In genomic region chr2:227793148-227793722, GRCh38 we compare ENCODE assay signal across 18 cellular contexts. TPM values are rescaled to one million over a fixed set of nuclear protein-coding genes. Genes with fewer than 3 reads are reported as not detected.
DNase-seq lines count a peak whose midpoint lies in the region; ATAC-seq and TF ChIP-seq lines count a peak whose summit lies in the region.
"Had no signal": no experiment of that assay in that cellular context is flagged by ENCODE, and none has a peak within 500 bp of the region (broad histone marks: within the 10 kb centered on the region; RNA-seq: fewer than 3 reads in every experiment).

No MANE protein-coding gene starts in this region.

- DNase-seq in GM23338 (ENCODE audit: low spot score), result no peak
- DNase-seq in WTC11 (ENCODE audit: low spot score), result no peak
- peak; percentile 14 for DNase-seq in fibroblast of gingiva (ENCODE audit: low read depth)
- no peak for DNase-seq in mucosa of descending colon
- no peak for DNase-seq in NCI-H748 treated with DMSO at 0.1 percent for 48 hours (lab: John Stamatoyannopoulos, UW)
- no peak for DNase-seq in G401 (ENCODE audit: low spot score)
- DNase-seq in occipital lobe (lab: John Stamatoyannopoulos, UW), result no peak
- DNase-seq: CD8-positive, alpha-beta T cell; COR-L47; DND-41; GF-D8; H7 had no signal

- H4K20me1 ChIP-seq in GM23338 (replicated peaks; ENCODE audit: insufficient read depth), result no peaks in the 10 kb centered on the region

- H3K9me3 Mint-ChIP-seq in GM23338 (no peaks in the 10 kb centered on the region; the same call in 2 of the 3 replicates), WTC11 (peaks cover 5% of the 10 kb centered on the region; the same call in 1 of the 2 replicates)
- H3K9me3 Mint-ChIP-seq: CD8-positive, alpha-beta T cell had no signal

- TF ChIP-seq CTCF in GM23338 (conservative IDR thresholded peaks at IDR 0.05; ENCODE audit: low read depth in 2 of 2) (no peak), WTC11 (IDR thresholded peaks at IDR 0.05) (no peak), mucosa of descending colon (IDR thresholded peaks at IDR 0.05) (no peak)

- intact Hi-C loops in mucosa of descending colon (cut with DNase I, micrococcal nuclease), result no loop called here

- H3K4me3 ChIP-seq in GM23338 (no peak overlapping the region), mucosa of descending colon (no peak overlapping the region)

- no peaks in the 10 kb centered on the region for H3K4me1 Mint-ChIP-seq in GM23338
- no peaks in the 10 kb centered on the region for H3K4me1 Mint-ChIP-seq in WTC11

- H3K27ac Mint-ChIP-seq in GM23338 (no peak overlapping the region), WTC11 (no peak overlapping the region)
- H3K27ac Mint-ChIP-seq: CD14-positive monocyte; CD8-positive, alpha-beta T cell had no signal

- CTCF ChIA-PET in WTC11 (lab: Charles Lee), result interaction anchor here (1.3 to 1.4 kb wide), 2 partner anchors 69 to 97 kb away, joined by 3 to 4 read pairs; no protein-coding TSS in a partner anchor

- H3K36me3 Mint-ChIP-seq in GM23338 (ENCODE audit: low read depth) (no peaks in the 10 kb centered on the region), WTC11 (no peaks in the 10 kb centered on the region)
- H3K36me3 Mint-ChIP-seq: CD14-positive monocyte; CD8-positive, alpha-beta T cell had no signal

- no peak overlapping the region for H3K4me2 ChIP-seq in GM23338

- POLR2A ChIA-PET in WTC11 (lab: Charles Lee), result no interaction called here

- 0 out of 2 replicates have a peak, but pooled peaks cover under 1% of the 10 kb centered on the region for H3K9me2 ChIP-seq in GM23338 (ENCODE audit: insufficient read depth)

- H3K27ac ChIP-seq in GM23338 (ENCODE audit: low read depth), result no peak overlapping the region
- H3K27ac ChIP-seq: 22Rv1 had no signal

- H3K36me3 ChIP-seq in GM23338 (ENCODE audit: insufficient read depth), result no peaks in the 10 kb centered on the region
- H3K36me3 ChIP-seq in mucosa of descending colon (ENCODE audit: low read depth), result no peaks in the 10 kb centered on the region

- H3K79me2 ChIP-seq in GM23338 (replicated peaks; ENCODE audit: insufficient read depth), result no peaks in the 10 kb centered on the region

- H3K4me3 Mint-ChIP-seq in GM23338 (no peak overlapping the region), WTC11 (no peak overlapping the region)
- H3K4me3 Mint-ChIP-seq: CD14-positive monocyte; CD8-positive, alpha-beta T cell had no signal

- no peaks in the 10 kb centered on the region for H3K9me3 ChIP-seq in mucosa of descending colon

- H2AFZ ChIP-seq in GM23338, result 0 out of 2 replicates have a peak overlapping the region, but pooled peaks have one; percentile 47

- no peaks in the 10 kb centered on the region for H3K27me3 ChIP-seq in GM23338 (ENCODE audit: insufficient read depth)

- no peaks in the 10 kb centered on the region for H3K27me3 Mint-ChIP-seq in GM23338 (ENCODE audit: insufficient read depth, low read depth, poor library complexity)
- no peaks in the 10 kb centered on the region for H3K27me3 Mint-ChIP-seq in WTC11 (ENCODE audit: low read depth)

- no peaks in the 10 kb centered on the region for H3F3A ChIP-seq in GM23338 (replicated peaks; ENCODE audit: low read depth)

- ATAC-seq in GM23338, result no peak
- no peak for ATAC-seq in WTC11
- ATAC-seq in mucosa of descending colon, result peak; percentile 81
- ATAC-seq in GM21825 (IDR thresholded peaks at IDR 0.05; ENCODE audit: unreplicated experiment), result no peak
- ATAC-seq: CD8-positive, alpha-beta T cell had no signal

- no peaks in the 10 kb centered on the region for H3K4me1 ChIP-seq in GM23338 (ENCODE audit: insufficient read depth)
- peaks cover 9% of the 10 kb centered on the region for H3K4me1 ChIP-seq in mucosa of descending colon (ENCODE audit: low read depth)

- in situ Hi-C loops in G401 (cut with HindIII; ENCODE audit: low sequenced_read_pairs), result no loop called here

TF ChIP-seq in GM23338, 12 proteins besides CTCF, POLR2A, EP300 and RAD21:
- TF ChIP-seq STAT1 (IDR thresholded peaks at IDR 0.05; ENCODE audit: unreplicated experiment) (no peak), ZNF331 (CRISPR knock-in tag; IDR thresholded peaks at IDR 0.05; ENCODE audit: low read depth) (no peak), CREB1 (CRISPR knock-in tag; IDR thresholded peaks at IDR 0.05; ENCODE audit: low read depth) (no peak), EZH2 (IDR thresholded peaks at IDR 0.05; ENCODE audit: low read depth, unreplicated experiment) (no peak), JUNB (IDR thresholded peaks at IDR 0.05; ENCODE audit: unreplicated experiment) (no peak), ZNF114 (CRISPR knock-in tag; IDR thresholded peaks at IDR 0.05) (no peak)

TF ChIP-seq in WTC11, 78 proteins besides CTCF, POLR2A, EP300 and RAD21:
- TF ChIP-seq GABPB1 (CRISPR knock-in tag; IDR thresholded peaks at IDR 0.05), result peak; percentile 83
- no peak for TF ChIP-seq CBFB (CRISPR knock-in tag; IDR thresholded peaks at IDR 0.05; ENCODE audit: low read depth)

RNA-seq across cellular contexts. Expression of gene CCL20, which starts 20.4 kb away (rescaled TPM):
- not detected in 2 replicates for total RNA-seq in GM23338 (2014; rRNA removed; shearing (Covaris generic))
- not detected in 2 replicates for polyA plus RNA-seq in GM23338 (2016; fragmentation: Nextera tagmentation; extraction: Ambion mirVana)
- total RNA-seq in WTC11 (2021) (not detected in 3 replicates), mucosa of descending colon (10 to 100 TPM; 10.2 to 24.4 (median 12.9) TPM), occipital lobe (not detected)
- not detected in 2 replicates for total RNA-seq in G401 (2014; rRNA removed; shearing (Covaris generic))
- total RNA-seq: A673, H7 had no signal
- polyA plus RNA-seq: BJ had no signal

RNA-seq across cellular contexts. Expression of gene SCYGR8, which starts 47.5 kb away (rescaled TPM):
- not detected in 2 replicates for total RNA-seq in GM23338 (2014; rRNA removed; shearing (Covaris generic))
- polyA plus RNA-seq in GM23338 (2016; fragmentation: Nextera tagmentation; extraction: Ambion mirVana), result not detected in 2 replicates
- total RNA-seq in WTC11 (2021) (not detected in 3 replicates), mucosa of descending colon (not detected), occipital lobe (not detected)
- total RNA-seq in G401 (2014; rRNA removed; shearing (Covaris generic)), result not detected in 2 replicates
- total RNA-seq: A673; CD8-positive, alpha-beta T cell; H7; HT1080 had no signal
- polyA plus RNA-seq: BJ, CD14-positive monocyte had no signal
